ENCODE assay signal across 9 cellular contexts in the genomic region with DNA sequence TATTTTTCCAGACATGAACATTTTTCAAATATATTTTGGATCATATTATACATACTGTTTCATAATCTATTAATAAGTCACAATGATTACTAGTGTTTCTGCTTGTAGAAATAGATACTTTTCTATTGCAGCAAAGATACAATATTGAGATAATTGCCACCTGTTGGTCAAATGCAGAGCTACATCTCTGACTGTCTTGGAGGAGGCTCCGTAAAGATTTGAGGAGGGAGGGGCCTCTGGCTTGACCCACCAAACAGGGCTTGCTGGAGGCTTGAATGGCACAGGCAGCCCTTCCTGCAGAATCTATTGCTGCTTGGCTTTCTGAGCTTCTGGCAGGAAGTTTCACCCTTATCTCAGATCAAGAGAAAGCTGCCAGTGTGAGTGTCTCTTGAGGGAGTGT.
A peak's percentile ranks its signal among the peaks of the same experiment; 100 is the strongest.
DNase-seq lines count a peak whose midpoint lies in the region; ATAC-seq, FAIRE-seq and TF ChIP-seq lines count a peak whose summit lies in the region.
"Had no signal": no experiment of that assay in that cellular context is flagged by ENCODE, and none has a peak within 500 bp of the region (broad histone marks: within the 10 kb centered on the region; RNA-seq: fewer than 3 reads in every experiment).

No MANE protein-coding gene starts in this region.

- H4K20me1 ChIP-seq in OCI-LY7 (ENCODE audit: insufficient read depth, low read length), result no peaks in the 10 kb centered on the region

- no peaks in the 10 kb centered on the region for H3K36me3 Mint-ChIP-seq in stimulated activated naive B cell treated with anti-CD40 and anti-IgM and Interleukin-4, amounts not matched to agents 10 μg/mL and 1 μg/mL and 100 μg/mL, for 72 hours

- H3K27ac ChIP-seq in OCI-LY7 (ENCODE audit: low read depth, low read length, poor library complexity, severe bottlenecking), result no peak overlapping the region

- H3K9me2 ChIP-seq in OCI-LY7 (ENCODE audit: insufficient read depth, low read length), result no peaks in the 10 kb centered on the region

- H3K27me3 Mint-ChIP-seq in stimulated activated naive B cell treated with anti-CD40 and anti-IgM and Interleukin-4, amounts not matched to agents 10 μg/mL and 1 μg/mL and 100 μg/mL, for 72 hours, result peaks cover 0 to 11% of the 10 kb centered on the region in 2 donors

- H3K4me1 Mint-ChIP-seq in stimulated activated naive B cell treated with anti-CD40 and anti-IgM and Interleukin-4, amounts not matched to agents 10 μg/mL and 1 μg/mL and 100 μg/mL, for 72 hours, result peaks cover 0 to 2% of the 10 kb centered on the region in 2 donors

- no peak overlapping the region for H3K27ac Mint-ChIP-seq in stimulated activated naive B cell treated with anti-CD40 and anti-IgM and Interleukin-4, amounts not matched to agents 10 μg/mL and 1 μg/mL and 100 μg/mL, for 72 hours

- peak; percentile 80 for ATAC-seq in HG02840 (IDR thresholded peaks at IDR 0.05; ENCODE audit: low FRiP score, unreplicated experiment)
- peak; percentile 78 to 83 for ATAC-seq in stimulated activated naive B cell treated with anti-CD40 and anti-IgM and Interleukin-4, amounts not matched to agents 10 μg/mL and 1 μg/mL and 100 μg/mL, for 72 hours (replicated peaks)

- no peak overlapping the region for H3K4me3 Mint-ChIP-seq in stimulated activated naive B cell treated with anti-CD40 and anti-IgM and Interleukin-4, amounts not matched to agents 10 μg/mL and 1 μg/mL and 100 μg/mL, for 72 hours

- no peaks in the 10 kb centered on the region for H3K9me3 ChIP-seq in OCI-LY7 (ENCODE audit: low read length)

- no peaks in the 10 kb centered on the region for H3K9me3 Mint-ChIP-seq in stimulated activated naive B cell treated with anti-CD40 and anti-IgM and Interleukin-4, amounts not matched to agents 10 μg/mL and 1 μg/mL and 100 μg/mL, for 72 hours

- BruUV-seq in OCI-LY7 (replicated peaks; lab: Mats Ljungman, UMichigan), result no TSS peak

- H3K36me3 ChIP-seq in OCI-LY7 (ENCODE audit: insufficient read depth, low read length), result no peaks in the 10 kb centered on the region

- no peaks in the 10 kb centered on the region for H3K79me2 ChIP-seq in OCI-LY7 (ENCODE audit: insufficient read depth, low read depth, low read length)

- POLR2A ChIA-PET in OCI-LY7 (lab: Charles Lee), result no interaction called here

- peak; percentile 38 for DNase-seq in OCI-LY7 (ENCODE audit: low spot score)
- DNase-seq in astrocyte of the spinal cord (ENCODE audit: low read depth, low spot score), result peak; percentile 43
- DNase-seq in islet precursor cell, result peak; percentile 91
- DNase-seq in stimulated activated naive B cell treated with anti-CD40 and anti-IgM and Interleukin-4, amounts not matched to agents 10 μg/mL and 1 μg/mL and 100 μg/mL, for 72 hours, result peak; percentile 3
- no peak for DNase-seq in HK-2 (ENCODE audit: unreplicated experiment)

- CTCF ChIA-PET in OCI-LY7 (lab: Charles Lee; ENCODE audit: unreplicated experiment), result no interaction called here

- H3K4me1 ChIP-seq in OCI-LY7 (ENCODE audit: insufficient read depth, low read length, poor library complexity, severe bottlenecking), result no peaks in the 10 kb centered on the region

- H3K4me2 ChIP-seq in OCI-LY7 (ENCODE audit: low read length), result no peak overlapping the region

- no peak overlapping the region for H2AFZ ChIP-seq in OCI-LY7 (ENCODE audit: low read length)

- intact Hi-C loops in OCI-LY7 (cut with micrococcal nuclease; ENCODE audit: unreplicated experiment), result no loop called here

- FAIRE-seq in A204.1 (lab: Jason Lieb, UNC), result peak; percentile 39

- peak; percentile 52 for TF ChIP-seq CTCF in GM12873 (IDR thresholded peaks at IDR 0.05; ENCODE audit: insufficient read depth, low read depth, low read length, missing control alignments)
- peak; percentile 64 for TF ChIP-seq CTCF in OCI-LY7 (conservative IDR thresholded peaks at IDR 0.05; ENCODE audit: low read length)
- peak; percentile 40 for TF ChIP-seq CTCF in astrocyte of the spinal cord (IDR thresholded peaks at IDR 0.05; ENCODE audit: low read depth, low read length)

- no peak overlapping the region for H3K4me3 ChIP-seq in OCI-LY7 (ENCODE audit: low read depth, low read length, poor library complexity, severe bottlenecking)
- H3K4me3 ChIP-seq in astrocyte of the spinal cord (ENCODE audit: low read depth, low read length), result no peak overlapping the region
- H3K4me3 ChIP-seq: lung had no signal

- in situ Hi-C loops in astrocyte of the spinal cord (cut with HindIII; ENCODE audit: low sequenced_read_pairs), result no loop called here
